In the genomic region with DNA sequence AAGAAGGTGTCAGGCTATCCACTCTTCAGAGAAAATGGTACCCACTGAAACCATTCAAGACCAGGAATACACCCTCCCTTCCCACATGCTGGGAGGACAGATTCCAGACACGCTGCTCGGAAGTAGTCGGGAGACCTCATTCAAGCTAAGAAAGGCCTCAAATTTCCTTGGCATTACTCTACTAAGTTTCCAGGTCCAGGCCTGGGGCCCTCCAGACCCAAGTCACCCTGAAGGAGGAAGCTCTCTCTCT, we compare ENCODE assay signal across 8 cellular contexts. TPM values are rescaled to one million over a fixed set of nuclear protein-coding genes. Genes with fewer than 3 reads are reported as not detected.
DNase-seq lines count a peak whose midpoint lies in the region; ATAC-seq, FAIRE-seq and TF ChIP-seq lines count a peak whose summit lies in the region.

No MANE protein-coding gene starts in this region.

- peak overlapping the region; percentile 97 for H3K4me2 ChIP-seq in HepG2 (ENCODE audit: low read depth, low read length)

- H3K9me3 ChIP-seq in HepG2 (ENCODE audit: low read length) (no peaks in the 10 kb centered on the region), stomach (no peaks in the 10 kb centered on the region)

- H2AFZ ChIP-seq in HepG2 (ENCODE audit: low read length): no peak overlapping the region

- no peak for TF ChIP-seq RAD21 in HepG2 (CRISPR knock-in tag; IDR thresholded peaks at IDR 0.05)

- peak overlapping the region; percentile 84 for H3K9ac ChIP-seq in HepG2 (ENCODE audit: insufficient read depth, low read depth, low read length)

- no peak for TF ChIP-seq EP300 in HepG2 (IDR thresholded peaks at IDR 0.05; ENCODE audit: low read depth in 2 of 2, low read length in 2 of 2)
- TF ChIP-seq EP300 in HepG2 (CRISPR knock-in tag; IDR thresholded peaks at IDR 0.05; ENCODE audit: borderline replicate concordance): no peak
- TF ChIP-seq EP300 in stomach (IDR thresholded peaks at IDR 0.05): no peak

- CTCF ChIA-PET in HepG2 (lab: Yijun Ruan, JAX; ENCODE audit: low intra/inter-chr PET ratio, low total read pairs): interaction anchor here (3.3 kb wide), 1 partner anchor 38 kb away, joined by 51 read pairs; the partner anchor contains the start of gene PXN

- H3K27me3 ChIP-seq in HepG2 (ENCODE audit: control insufficient read depth in 1 of 2, insufficient read depth in 2 of 2, low read length in 2 of 2) (no peaks in the 10 kb centered on the region), stomach (no peaks in the 10 kb centered on the region), H7 (ENCODE audit: control insufficient read depth, insufficient read depth, low read length) (no peaks in the 10 kb centered on the region)

- DNase-seq in activated T-cell treated with anti-CD3 and anti-CD28 coated beads, Interleukin-2, amount 50 U/mL, for 24 hours: no peak
- no peak for DNase-seq in activated T-cell treated with anti-CD3 and anti-CD28 coated beads, Interleukin-2, amount 50 U/mL, for 1 hour
- DNase-seq in HepG2 (ENCODE audit: low spot score) (no peak), stomach (no peak), H7 (no peak), pons (ENCODE audit: low spot score) (no peak), kidney tubule cell (ENCODE audit: low spot score) (no peak)

- no peaks in the 10 kb centered on the region for H3K9me3 Mint-ChIP-seq in activated T-cell treated with anti-CD3 and anti-CD28 coated beads, Interleukin-2, amount 50 U/mL, for 24 hours
- H3K9me3 Mint-ChIP-seq in activated T-helper 17 cell treated with anti-CD3 and anti-CD28 coated beads, Interleukin-2, amount 50 U/mL, for 72 hours: no peaks in the 10 kb centered on the region

- H3K4me1 Mint-ChIP-seq in activated T-cell treated with anti-CD3 and anti-CD28 coated beads, Interleukin-2, amount 50 U/mL, for 24 hours (ENCODE audit: low read depth): peaks cover 78% of the 10 kb centered on the region
- H3K4me1 Mint-ChIP-seq in activated T-helper 17 cell treated with anti-CD3 and anti-CD28 coated beads, Interleukin-2, amount 50 U/mL, for 72 hours: peaks cover 45% of the 10 kb centered on the region

- in situ Hi-C loops in HepG2 (cut with HindIII; ENCODE audit: extremely low pct_ligation_motif_present, low pct_unique_long_range_greater_than_20kb): no loop called here

- peaks cover 27% of the 10 kb centered on the region for H3K36me3 Mint-ChIP-seq in activated T-cell treated with anti-CD3 and anti-CD28 coated beads, Interleukin-2, amount 50 U/mL, for 24 hours (ENCODE audit: low read depth)
- H3K36me3 Mint-ChIP-seq in activated T-helper 17 cell treated with anti-CD3 and anti-CD28 coated beads, Interleukin-2, amount 50 U/mL, for 72 hours (ENCODE audit: low read depth): peaks cover 18% of the 10 kb centered on the region

- H3K4me1 ChIP-seq in HepG2 (ENCODE audit: insufficient read depth, low read length): peaks cover 87% of the 10 kb centered on the region
- H3K4me1 ChIP-seq in stomach: peaks cover 91 to 98% (median 93%) of the 10 kb centered on the region in 4 donors

- no peak for FAIRE-seq in HepG2 (lab: Jason Lieb, UNC)

- H3K79me2 ChIP-seq in HepG2 (ENCODE audit: insufficient read depth, low read length): peaks cover 7% of the 10 kb centered on the region

- ATAC-seq in activated T-helper 17 cell treated with anti-CD3 and anti-CD28 coated beads, Interleukin-2, amount 50 U/mL, for 72 hours (replicated peaks): no peak
- ATAC-seq in HepG2: no peak

- 0% methylated on average over 3 of the region's 3 CpGs for WGBS in HepG2 (ENCODE audit: low lambda C conversion rate)
- 23 to 42% (median 32%) methylated on average over 3 of the region's 3 CpGs for WGBS in stomach, 5 donors

- no peaks in the 10 kb centered on the region for H4K20me1 ChIP-seq in HepG2 (ENCODE audit: insufficient read depth, low read length)

- no peaks in the 10 kb centered on the region for H3K27me3 Mint-ChIP-seq in activated T-cell treated with anti-CD3 and anti-CD28 coated beads, Interleukin-2, amount 50 U/mL, for 24 hours
- H3K27me3 Mint-ChIP-seq in activated T-helper 17 cell treated with anti-CD3 and anti-CD28 coated beads, Interleukin-2, amount 50 U/mL, for 72 hours: no peaks in the 10 kb centered on the region

- TF ChIP-seq CTCF in HepG2 (CRISPR knock-in tag; IDR thresholded peaks at IDR 0.05) (no peak), stomach (IDR thresholded peaks at IDR 0.05) (no peak)

- H3K36me3 ChIP-seq in HepG2 (replicated peaks in 1 of 2; ENCODE audit: control insufficient read depth in 1 of 2, insufficient read depth in 2 of 2, low read length in 2 of 2): peaks cover 2 to 12% of the 10 kb centered on the region in 2 experiments; a peak in 3 of 5 replicates
- H3K36me3 ChIP-seq in stomach: peaks cover 11 to 22% (median 16%) of the 10 kb centered on the region in 4 donors
- H3K36me3 ChIP-seq in H7 (replicated peaks; ENCODE audit: control insufficient read depth, insufficient read depth, low read length): peaks cover 18% of the 10 kb centered on the region

- H3K4me3 Mint-ChIP-seq in activated T-cell treated with anti-CD3 and anti-CD28 coated beads, Interleukin-2, amount 50 U/mL, for 24 hours: no peak overlapping the region
- peak overlapping the region; percentile 76 for H3K4me3 Mint-ChIP-seq in activated T-helper 17 cell treated with anti-CD3 and anti-CD28 coated beads, Interleukin-2, amount 50 U/mL, for 72 hours

- TF ChIP-seq POLR2A in HepG2 (IDR thresholded peaks at IDR 0.05; ENCODE audit: insufficient read depth in 1 of 2, low read depth in 2 of 2, low read length in 2 of 2) (no peak), stomach (IDR thresholded peaks at IDR 0.05) (no peak)

- peak overlapping the region; percentile 41 to 70 (median 50) for H3K4me3 ChIP-seq in HepG2 (replicated peaks in 1 of 3; ENCODE audit: insufficient read depth in 1 of 3, low read depth in 2 of 3, low read length in 3 of 3)
- H3K4me3 ChIP-seq in stomach: peak overlapping the region in 3 of 4 donors; percentile 12 to 28 (median 26)
- H3K4me3 ChIP-seq in H7 (ENCODE audit: insufficient read depth, low read depth, low read length): no peak overlapping the region

- H3K27ac ChIP-seq in HepG2 (ENCODE audit: extremely low read length, insufficient read depth, low read length): peak overlapping the region; percentile 100
- peak overlapping the region; percentile 32 to 92 (median 88) for H3K27ac ChIP-seq in stomach

- no TSS peak for BruUV-seq in HepG2 (replicated peaks; lab: Mats Ljungman, UMichigan)

- POLR2A ChIA-PET in HepG2 (lab: Yijun Ruan, JAX): interaction anchor here (0.7 to 8.7 kb wide), 24 partner anchors 8 to 753 kb away, joined by 3 to 461 read pairs (median 9); partner anchors contain the start of genes DYNLL1, PLA2G1B, POP5 and PXN

- H3K27ac Mint-ChIP-seq in activated T-cell treated with anti-CD3 and anti-CD28 coated beads, Interleukin-2, amount 50 U/mL, for 24 hours: peak overlapping the region; percentile 96
- peak overlapping the region; percentile 75 for H3K27ac Mint-ChIP-seq in activated T-helper 17 cell treated with anti-CD3 and anti-CD28 coated beads, Interleukin-2, amount 50 U/mL, for 72 hours

- intact Hi-C loops in HepG2 (cut with micrococcal nuclease; ENCODE audit: unreplicated experiment) (loop anchor here (1.0 kb wide), 2 partner anchors 37 to 63 kb away; partner anchors contain the start of genes PXN and RNU4-2), stomach (cut with DNase I; ENCODE audit: low total_unique reads) (loop anchor here (2.0 kb wide), 1 partner anchor 39 kb away; no protein-coding TSS in a partner anchor)

RNA-seq across cellular contexts. Expression of gene RPLP0, which starts 27.1 kb away (rescaled TPM):
- total RNA-seq in activated T-helper 17 cell treated with anti-CD3 and anti-CD28 coated beads, Interleukin-2, amount 50 U/mL, for 72 hours: 1,000 to 10,000 TPM; 3,687 to 4,380 TPM
- total RNA-seq in HepG2 (2016; rRNA removed; fragmentation: Illumina TruSeq; extraction: Trizol): 2,915 and 3,025 TPM in 2 replicates
- total RNA-seq in HepG2 (2016; cell fraction: cytosol; rRNA removed; fragmentation: Illumina TruSeq; extraction: Trizol; ENCODE audit: low read depth): 12,942 and 14,844 TPM in 2 replicates
- total RNA-seq in HepG2 (2016; cell fraction: insoluble cytoplasmic fraction; rRNA removed; fragmentation: Illumina TruSeq; extraction: Trizol): 2,993 and 3,024 TPM in 2 replicates
- total RNA-seq in HepG2 (2016; cell fraction: membrane; rRNA removed; fragmentation: Illumina TruSeq; extraction: Trizol): 11,359 and 11,757 TPM in 2 replicates
- 1,126 and 1,259 TPM in 2 replicates for total RNA-seq in HepG2 (2016; cell fraction: nucleus; rRNA removed; fragmentation: Illumina TruSeq; extraction: Trizol)
- 5,570 and 6,229 TPM in 2 replicates for polyA plus RNA-seq in HepG2 (2011; rRNA removed)
- 8,040 and 9,457 TPM in 2 replicates for polyA plus RNA-seq in HepG2 (2011; cell fraction: cytosol; rRNA removed)
- 2,511 and 2,559 TPM in 2 replicates for polyA plus RNA-seq in HepG2 (2011; cell fraction: nucleus; rRNA removed)
- polyA plus RNA-seq in HepG2 (2012): 2,582 and 3,579 TPM in 2 replicates
- 15,203 and 16,637 TPM in 2 replicates for polyA plus RNA-seq in HepG2 (2016; cell fraction: cytosol; fragmentation: Illumina TruSeq; extraction: Trizol; ENCODE audit: low read depth)
- polyA plus RNA-seq in HepG2 (2016; cell fraction: insoluble cytoplasmic fraction; fragmentation: Illumina TruSeq; extraction: Trizol; ENCODE audit: low read depth): 2,845 and 2,926 TPM in 2 replicates
- polyA plus RNA-seq in HepG2 (2016; cell fraction: membrane; fragmentation: Illumina TruSeq; extraction: Trizol; ENCODE audit: low read depth): 10,153 and 10,714 TPM in 2 replicates
- polyA plus RNA-seq in HepG2 (2016; cell fraction: nucleus; fragmentation: Illumina TruSeq; extraction: Trizol; ENCODE audit: insufficient read depth, low read depth): 1,939 and 1,982 TPM in 2 replicates
- 4,147 and 6,586 TPM in 2 replicates for polyA minus RNA-seq in HepG2 (2011; rRNA and poly(A)+ RNA removed; ENCODE audit: low replicate concordance)
- polyA minus RNA-seq in HepG2 (2011; cell fraction: cytosol; rRNA and poly(A)+ RNA removed): 1,238 and 1,297 TPM in 2 replicates
- polyA minus RNA-seq in HepG2 (2011; cell fraction: nucleus; rRNA and poly(A)+ RNA removed): 657 and 805 TPM in 2 replicates
- total RNA-seq in stomach: 1,000 to 10,000 TPM; 1,405 to 2,743 (median 1,647) TPM
- polyA plus RNA-seq in stomach: 1,000 to 10,000 TPM; 3,548 to 5,463 (median 4,617) TPM
- 5,486 and 6,641 TPM in 2 replicates for total RNA-seq in H7 (2014; rRNA removed; shearing (Covaris generic))

RNA-seq across cellular contexts. Expression of gene GCN1, which starts 33.5 kb away (rescaled TPM):
- total RNA-seq in activated T-helper 17 cell treated with anti-CD3 and anti-CD28 coated beads, Interleukin-2, amount 50 U/mL, for 72 hours: 100 to 1,000 TPM in 1 of 2 donors, 10 to 100 TPM in 1; 94.4 to 177 TPM
- total RNA-seq in HepG2 (2016; rRNA removed; fragmentation: Illumina TruSeq; extraction: Trizol) (66.7 and 83.0 TPM in 2 replicates), stomach (100 to 1,000 TPM in 4 of 5 donors, 10 to 100 TPM in 1; 84.0 to 226 (median 130) TPM)
- 59.7 and 67.2 TPM in 2 replicates for total RNA-seq in HepG2 (2016; cell fraction: cytosol; rRNA removed; fragmentation: Illumina TruSeq; extraction: Trizol; ENCODE audit: low read depth)
- total RNA-seq in HepG2 (2016; cell fraction: insoluble cytoplasmic fraction; rRNA removed; fragmentation: Illumina TruSeq; extraction: Trizol): 56.9 and 87.0 TPM in 2 replicates
- 19.6 and 22.1 TPM in 2 replicates for total RNA-seq in HepG2 (2016; cell fraction: membrane; rRNA removed; fragmentation: Illumina TruSeq; extraction: Trizol)
- 125 and 128 TPM in 2 replicates for total RNA-seq in HepG2 (2016; cell fraction: nucleus; rRNA removed; fragmentation: Illumina TruSeq; extraction: Trizol)
- polyA plus RNA-seq in HepG2 (2011; rRNA removed) (55.3 and 58.2 TPM in 2 replicates), stomach (10 to 100 TPM in 2 of 3 donors, 1 to 10 TPM in 1; 8.7 to 14.5 (median 14.1) TPM)
- 20.5 and 25.6 TPM in 2 replicates for polyA plus RNA-seq in HepG2 (2011; cell fraction: cytosol; rRNA removed)
- 394 and 725 TPM in 2 replicates for polyA plus RNA-seq in HepG2 (2011; cell fraction: nucleus; rRNA removed)
- polyA plus RNA-seq in HepG2 (2012): 47.0 and 60.6 TPM in 2 replicates
- polyA plus RNA-seq in HepG2 (2016; cell fraction: cytosol; fragmentation: Illumina TruSeq; extraction: Trizol; ENCODE audit: low read depth): 1.8 and 2.1 TPM in 2 replicates
- 33.5 and 45.5 TPM in 2 replicates for polyA plus RNA-seq in HepG2 (2016; cell fraction: insoluble cytoplasmic fraction; fragmentation: Illumina TruSeq; extraction: Trizol; ENCODE audit: low read depth)
- 4.1 and 5.4 TPM in 2 replicates for polyA plus RNA-seq in HepG2 (2016; cell fraction: membrane; fragmentation: Illumina TruSeq; extraction: Trizol; ENCODE audit: low read depth)
- 177 and 198 TPM in 2 replicates for polyA plus RNA-seq in HepG2 (2016; cell fraction: nucleus; fragmentation: Illumina TruSeq; extraction: Trizol; ENCODE audit: insufficient read depth, low read depth)
- polyA minus RNA-seq in HepG2 (2011; rRNA and poly(A)+ RNA removed; ENCODE audit: low replicate concordance): 204 and 255 TPM in 2 replicates
- polyA minus RNA-seq in HepG2 (2011; cell fraction: cytosol; rRNA and poly(A)+ RNA removed): 59.8 and 61.6 TPM in 2 replicates
- 229 and 237 TPM in 2 replicates for polyA minus RNA-seq in HepG2 (2011; cell fraction: nucleus; rRNA and poly(A)+ RNA removed)
- 119 and 130 TPM in 2 replicates for total RNA-seq in H7 (2014; rRNA removed; shearing (Covaris generic))

RNA-seq across cellular contexts. Expression of gene PXN, which starts 37.6 kb away (rescaled TPM):
- total RNA-seq in activated T-helper 17 cell treated with anti-CD3 and anti-CD28 coated beads, Interleukin-2, amount 50 U/mL, for 72 hours: 10 to 100 TPM; 44.8 to 65.5 TPM
- total RNA-seq in HepG2 (2016; rRNA removed; fragmentation: Illumina TruSeq; extraction: Trizol): 13.6 and 14.2 TPM in 2 replicates
- 2.8 and 2.9 TPM in 2 replicates for total RNA-seq in HepG2 (2016; cell fraction: cytosol; rRNA removed; fragmentation: Illumina TruSeq; extraction: Trizol; ENCODE audit: low read depth)
- total RNA-seq in HepG2 (2016; cell fraction: insoluble cytoplasmic fraction; rRNA removed; fragmentation: Illumina TruSeq; extraction: Trizol): 10.2 and 11.3 TPM in 2 replicates
- total RNA-seq in HepG2 (2016; cell fraction: membrane; rRNA removed; fragmentation: Illumina TruSeq; extraction: Trizol): 10.5 and 13.4 TPM in 2 replicates
- total RNA-seq in HepG2 (2016; cell fraction: nucleus; rRNA removed; fragmentation: Illumina TruSeq; extraction: Trizol): 10.6 and 14.0 TPM in 2 replicates
- 13.9 and 14.2 TPM in 2 replicates for polyA plus RNA-seq in HepG2 (2011; rRNA removed)
- 5.8 and 6.3 TPM in 2 replicates for polyA plus RNA-seq in HepG2 (2011; cell fraction: cytosol; rRNA removed)
- 34.5 and 43.7 TPM in 2 replicates for polyA plus RNA-seq in HepG2 (2011; cell fraction: nucleus; rRNA removed)
- 18.0 and 21.4 TPM in 2 replicates for polyA plus RNA-seq in HepG2 (2012)
- 3.3 and 3.4 TPM in 2 replicates for polyA plus RNA-seq in HepG2 (2016; cell fraction: cytosol; fragmentation: Illumina TruSeq; extraction: Trizol; ENCODE audit: low read depth)
- polyA plus RNA-seq in HepG2 (2016; cell fraction: insoluble cytoplasmic fraction; fragmentation: Illumina TruSeq; extraction: Trizol; ENCODE audit: low read depth): 20.0 and 28.0 TPM in 2 replicates
- 14.1 and 14.2 TPM in 2 replicates for polyA plus RNA-seq in HepG2 (2016; cell fraction: membrane; fragmentation: Illumina TruSeq; extraction: Trizol; ENCODE audit: low read depth)
- 43.9 and 49.3 TPM in 2 replicates for polyA plus RNA-seq in HepG2 (2016; cell fraction: nucleus; fragmentation: Illumina TruSeq; extraction: Trizol; ENCODE audit: insufficient read depth, low read depth)
- 26.4 and 40.4 TPM in 2 replicates for polyA minus RNA-seq in HepG2 (2011; rRNA and poly(A)+ RNA removed; ENCODE audit: low replicate concordance)
- 6.4 and 8.2 TPM in 2 replicates for polyA minus RNA-seq in HepG2 (2011; cell fraction: cytosol; rRNA and poly(A)+ RNA removed)
- 10.3 and 10.7 TPM in 2 replicates for polyA minus RNA-seq in HepG2 (2011; cell fraction: nucleus; rRNA and poly(A)+ RNA removed)
- 100 to 1,000 TPM in 1 of 5 donors, 10 to 100 TPM in 4; 39.7 to 129 (median 58.9) TPM for total RNA-seq in stomach
- 10 to 100 TPM; 27.2 to 46.7 (median 33.6) TPM for polyA plus RNA-seq in stomach
- total RNA-seq in H7 (2014; rRNA removed; shearing (Covaris generic)): 76.1 and 89.9 TPM in 2 replicates
